11 cellular contexts compared by ENCODE assay signal in the genomic region with DNA sequence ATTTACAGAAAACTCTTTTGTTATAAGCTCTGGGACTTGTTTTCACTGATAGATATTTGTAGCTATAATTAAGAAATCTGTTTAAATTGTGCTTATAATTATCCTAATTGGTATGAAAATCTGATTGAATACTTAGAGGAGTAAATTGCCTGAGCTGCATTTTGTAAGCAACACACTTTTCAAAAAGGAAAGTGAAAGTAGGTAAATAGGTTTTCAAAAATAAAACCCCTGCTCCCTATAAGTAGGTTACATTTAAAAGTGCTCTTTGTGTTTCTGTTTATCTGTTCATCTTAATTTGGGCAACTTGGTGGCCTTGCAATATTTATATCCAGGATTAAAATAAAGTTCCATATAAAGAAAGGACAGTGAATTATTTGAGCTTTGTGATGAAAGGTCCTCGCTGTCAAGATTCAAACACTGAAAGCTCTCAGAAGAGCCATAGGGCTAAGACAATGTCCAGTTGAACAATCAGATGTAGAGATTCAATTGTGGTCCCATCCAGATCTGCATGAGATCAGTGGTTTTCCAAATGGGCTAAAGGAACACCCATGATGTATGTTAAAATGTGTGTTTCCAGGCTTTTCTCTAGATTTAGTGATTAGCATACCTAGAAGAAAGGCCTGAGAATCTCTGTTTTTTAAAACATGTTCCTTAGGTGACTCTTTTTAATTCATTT.
DNase-seq lines count a peak whose midpoint lies in the region; ATAC-seq and TF ChIP-seq lines count a peak whose summit lies in the region.
"Had no signal": no experiment of that assay in that cellular context is flagged by ENCODE, and none has a peak within 500 bp of the region (broad histone marks: within the 10 kb centered on the region; RNA-seq: fewer than 3 reads in every experiment).

No MANE protein-coding gene starts in this region.

- CTCF ChIA-PET in activated CD8-positive, alpha-beta memory T cell treated with anti-CD3 and anti-CD28 coated beads, Interleukin-2, amount 10 ng/mL, durations not matched to agents 7 days and 5 days (lab: Charles Lee), result no interaction called here

- H3K4me1 Mint-ChIP-seq in activated CD8-positive, alpha-beta memory T cell treated with anti-CD3 and anti-CD28 coated beads, Interleukin-2, amount 10 ng/mL, durations not matched to agents 7 days and 5 days, result peaks cover 5% of the 10 kb centered on the region
- peaks cover 5 to 7% of the 10 kb centered on the region in 2 donors for H3K4me1 Mint-ChIP-seq in natural killer cell

- H3K9ac ChIP-seq in KMS-11, result peak overlapping the region; percentile 36; the same call in 1 of the 2 replicates

- no peaks in the 10 kb centered on the region for H3K27me3 ChIP-seq in KMS-11 (ENCODE audit: insufficient read depth, low read depth)
- H3K27me3 ChIP-seq: testis had no signal

- intact Hi-C loops in natural killer cell (cut with micrococcal nuclease) (no loop called here), head of caudate nucleus (cut with DNase I) (no loop called here)

- H3K27ac ChIP-seq in KMS-11, result peak overlapping the region; percentile 17; the same call in 1 of the 2 replicates
- H3K27ac ChIP-seq: testis had no signal

- no peak for ATAC-seq in activated CD8-positive, alpha-beta memory T cell treated with anti-CD3 and anti-CD28 coated beads, Interleukin-2, amount 10 ng/mL, durations not matched to agents 7 days and 5 days
- peak; percentile 63 for ATAC-seq in GM21390 (IDR thresholded peaks at IDR 0.05; ENCODE audit: unreplicated experiment)
- ATAC-seq in natural killer cell, result no peak
- ATAC-seq in GM21528 (IDR thresholded peaks at IDR 0.05; ENCODE audit: low FRiP score, unreplicated experiment), result no peak

- H3K9me3 Mint-ChIP-seq in activated CD8-positive, alpha-beta memory T cell treated with anti-CD3 and anti-CD28 coated beads, Interleukin-2, amount 10 ng/mL, durations not matched to agents 7 days and 5 days (ENCODE audit: low read depth), result peaks cover 2% of the 10 kb centered on the region
- H3K9me3 Mint-ChIP-seq in natural killer cell, result peaks cover 3 to 5% of the 10 kb centered on the region in 2 donors

- H3K79me2 ChIP-seq in KMS-11 (ENCODE audit: insufficient read depth, low read depth), result no peaks in the 10 kb centered on the region; the same call in 1 of the 2 replicates

- H2AFZ ChIP-seq in KMS-11 (ENCODE audit: low read depth), result peak overlapping the region; percentile 50

- H3K27me3 Mint-ChIP-seq in activated CD8-positive, alpha-beta memory T cell treated with anti-CD3 and anti-CD28 coated beads, Interleukin-2, amount 10 ng/mL, durations not matched to agents 7 days and 5 days, result no peaks in the 10 kb centered on the region
- no peaks in the 10 kb centered on the region for H3K27me3 Mint-ChIP-seq in natural killer cell (ENCODE audit: low read depth in 2 of 2)

- TF ChIP-seq CTCF in KMS-11 (conservative IDR thresholded peaks at IDR 0.05; ENCODE audit: low read depth, low read length) (no peak), natural killer cell (IDR thresholded peaks at IDR 0.05) (no peak), foreskin fibroblast (IDR thresholded peaks at IDR 0.05; ENCODE audit: low read depth, low read length) (no peak)

- no peak overlapping the region for H3K27ac Mint-ChIP-seq in activated CD8-positive, alpha-beta memory T cell treated with anti-CD3 and anti-CD28 coated beads, Interleukin-2, amount 10 ng/mL, durations not matched to agents 7 days and 5 days
- H3K27ac Mint-ChIP-seq in natural killer cell, result peak overlapping the region; percentile 44 to 69

- peak overlapping the region; percentile 92 for H3K4me3 ChIP-seq in KMS-11 (IDR thresholded peaks at IDR 0.05; ENCODE audit: insufficient read depth, low read depth, low read length)
- no peak overlapping the region for H3K4me3 ChIP-seq in foreskin fibroblast (ENCODE audit: low read depth in 1 of 2, low read length in 2 of 2)
- H3K4me3 ChIP-seq: testis had no signal

- peak overlapping the region; percentile 44 for H3K4me3 Mint-ChIP-seq in activated CD8-positive, alpha-beta memory T cell treated with anti-CD3 and anti-CD28 coated beads, Interleukin-2, amount 10 ng/mL, durations not matched to agents 7 days and 5 days
- no peak overlapping the region for H3K4me3 Mint-ChIP-seq in natural killer cell

- DNase-seq in activated CD8-positive, alpha-beta memory T cell treated with anti-CD3 and anti-CD28 coated beads, Interleukin-2, amount 10 ng/mL, durations not matched to agents 7 days and 5 days, result no peak
- no peak for DNase-seq in activated CD8-positive, alpha-beta memory T cell treated with anti-CD3 and anti-CD28 coated beads, Interleukin-2, amount 50 U/mL, for 48 hours
- DNase-seq in natural killer cell (no peak), head of caudate nucleus (no peak), foreskin fibroblast (no peak)
- DNase-seq: NCI-H1092 treated with DMSO at 0.1 percent for 48 hours, NCI-H526, testis had no signal

- H3K4me1 ChIP-seq in KMS-11 (ENCODE audit: low read depth, poor library complexity, severe bottlenecking), result peaks cover 18% of the 10 kb centered on the region
- H3K4me1 ChIP-seq: testis had no signal

- H4K20me1 ChIP-seq in KMS-11 (ENCODE audit: insufficient read depth), result no peaks in the 10 kb centered on the region

- no peaks in the 10 kb centered on the region for H3K36me3 Mint-ChIP-seq in activated CD8-positive, alpha-beta memory T cell treated with anti-CD3 and anti-CD28 coated beads, Interleukin-2, amount 10 ng/mL, durations not matched to agents 7 days and 5 days
- H3K36me3 Mint-ChIP-seq in natural killer cell, result no peaks in the 10 kb centered on the region

- peak overlapping the region; percentile 72 for H3K4me2 ChIP-seq in KMS-11

- H3K36me3 ChIP-seq in KMS-11 (ENCODE audit: insufficient read depth), result no peaks in the 10 kb centered on the region
